In the genomic region with DNA sequence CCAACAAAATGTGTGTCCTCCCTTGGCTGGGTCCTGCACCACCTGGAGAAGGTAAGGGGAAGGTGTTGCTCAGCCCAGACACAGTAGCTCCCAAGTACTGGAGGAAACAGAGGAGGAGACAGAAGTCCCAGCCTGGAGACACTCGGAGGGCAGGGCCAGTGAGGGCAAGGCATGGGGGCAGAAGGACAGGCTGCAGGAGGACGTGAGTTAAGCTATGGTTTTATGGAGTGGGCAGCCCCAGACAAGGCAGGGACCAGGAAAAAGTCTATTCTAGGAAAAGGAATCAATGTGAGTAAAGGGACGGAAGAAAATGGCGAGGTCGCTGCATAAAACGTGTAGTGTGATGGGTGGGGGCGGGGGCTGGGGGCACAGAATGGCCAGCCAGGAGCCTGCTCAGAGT, we compare ENCODE assay signal across 19 cellular contexts.
DNase-seq lines count a peak whose midpoint lies in the region; ATAC-seq and TF ChIP-seq lines count a peak whose summit lies in the region.
"Had no signal": no experiment of that assay in that cellular context is flagged by ENCODE, and none has a peak within 500 bp of the region (broad histone marks: within the 10 kb centered on the region; RNA-seq: fewer than 3 reads in every experiment).

No MANE protein-coding gene starts in this region.

- TF ChIP-seq EP300 in suprapubic skin (IDR thresholded peaks at IDR 0.05) (no peak), tibial nerve (IDR thresholded peaks at IDR 0.05) (no peak)

- H3K36me3 Mint-ChIP-seq in activated naive CD4-positive, alpha-beta T cell treated with anti-CD3 and anti-CD28 coated beads, Interleukin-2, amount 50 U/mL, for 24 hours = peaks cover 2% of the 10 kb centered on the region
- peaks cover 0 to 9% of the 10 kb centered on the region in 2 donors for H3K36me3 Mint-ChIP-seq in activated naive CD4-positive, alpha-beta T cell treated with anti-CD3 and anti-CD28 coated beads, Interleukin-2, amount 50 U/mL, for 72 hours
- H3K36me3 Mint-ChIP-seq in osteocyte (ENCODE audit: unreplicated experiment) = no peaks in the 10 kb centered on the region
- H3K36me3 Mint-ChIP-seq: CD8-positive, alpha-beta memory T cell had no signal

- peaks cover 10% of the 10 kb centered on the region for H3K9me3 Mint-ChIP-seq in activated naive CD4-positive, alpha-beta T cell treated with anti-CD3 and anti-CD28 coated beads, Interleukin-2, amount 50 U/mL, for 24 hours
- H3K9me3 Mint-ChIP-seq in activated naive CD4-positive, alpha-beta T cell treated with anti-CD3 and anti-CD28 coated beads, Interleukin-2, amount 50 U/mL, for 72 hours = peaks cover 14 to 15% of the 10 kb centered on the region in 2 donors
- H3K9me3 Mint-ChIP-seq in osteocyte (ENCODE audit: unreplicated experiment) = peaks cover 19% of the 10 kb centered on the region

- H3K36me3 ChIP-seq in suprapubic skin (no peaks in the 10 kb centered on the region), tibial nerve (no peaks in the 10 kb centered on the region)

- ATAC-seq in activated naive CD4-positive, alpha-beta T cell treated with anti-CD3 and anti-CD28 coated beads, Interleukin-2, amount 50 U/mL, for 72 hours = no peak

- no peaks in the 10 kb centered on the region for H3K4me1 ChIP-seq in suprapubic skin
- no peaks in the 10 kb centered on the region for H3K4me1 ChIP-seq in tibial nerve

- peak overlapping the region; percentile 57 for H3K27ac Mint-ChIP-seq in activated naive CD4-positive, alpha-beta T cell treated with anti-CD3 and anti-CD28 coated beads, Interleukin-2, amount 50 U/mL, for 24 hours
- no peak overlapping the region for H3K27ac Mint-ChIP-seq in activated naive CD4-positive, alpha-beta T cell treated with anti-CD3 and anti-CD28 coated beads, Interleukin-2, amount 50 U/mL, for 72 hours
- no peak overlapping the region for H3K27ac Mint-ChIP-seq in osteocyte (ENCODE audit: unreplicated experiment)
- H3K27ac Mint-ChIP-seq: CD8-positive, alpha-beta memory T cell; HFFc6 had no signal

- no peak for DNase-seq in activated naive CD4-positive, alpha-beta T cell treated with anti-CD3 and anti-CD28 coated beads, Interleukin-2, amount 50 U/mL, for 72 hours (ENCODE audit: low spot score in 2 of 2)
- DNase-seq in osteocyte (ENCODE audit: extremely low spot score, unreplicated experiment) = peak; percentile 44
- peak; percentile 21 to 49 for DNase-seq in suprapubic skin (ENCODE audit: low spot score in 2 of 2)
- DNase-seq in activated CD4-positive, CD25-positive, alpha-beta regulatory T cell (lab: John Stamatoyannopoulos, UW) = no peak
- no peak for DNase-seq in islet precursor cell
- no peak for DNase-seq in tibial nerve (ENCODE audit: low spot score in 2 of 2)
- DNase-seq: C1 segment of cervical spinal cord; Calu3; CD8-positive, alpha-beta memory T cell; DMS153; GM23248; H9; HFFc6; Kasumi-1; NCI-H187; NCI-H446; NCI-H526 treated with DMSO at 0.1 percent for 48 hours; OCI-M1 had no signal

- H3K4me3 ChIP-seq in suprapubic skin (no peak overlapping the region), tibial nerve (no peak overlapping the region)
- H3K4me3 ChIP-seq: GM23248 had no signal

- peaks cover 3% of the 10 kb centered on the region for H3K9me3 ChIP-seq in suprapubic skin
- peaks cover 0 to 56% (median 2%) of the 10 kb centered on the region in 4 donors for H3K9me3 ChIP-seq in tibial nerve

- H3K4me1 Mint-ChIP-seq in activated naive CD4-positive, alpha-beta T cell treated with anti-CD3 and anti-CD28 coated beads, Interleukin-2, amount 50 U/mL, for 24 hours = no peaks in the 10 kb centered on the region
- no peaks in the 10 kb centered on the region for H3K4me1 Mint-ChIP-seq in osteocyte (ENCODE audit: unreplicated experiment)
- H3K4me1 Mint-ChIP-seq: CD8-positive, alpha-beta memory T cell had no signal

- 70% methylated on average over 7 of the region's 7 CpGs for WGBS in suprapubic skin
- 64% methylated on average over 7 of the region's 7 CpGs for WGBS in tibial nerve, 2 donors

- no peak for TF ChIP-seq CTCF in osteocyte (IDR thresholded peaks at IDR 0.05)
- TF ChIP-seq CTCF in suprapubic skin (IDR thresholded peaks at IDR 0.05) = no peak
- no peak for TF ChIP-seq CTCF in tibial nerve (IDR thresholded peaks at IDR 0.05)

- TF ChIP-seq POLR2A in suprapubic skin (IDR thresholded peaks at IDR 0.05) (no peak), tibial nerve (IDR thresholded peaks at IDR 0.05) (no peak)

- H3K27me3 Mint-ChIP-seq in activated naive CD4-positive, alpha-beta T cell treated with anti-CD3 and anti-CD28 coated beads, Interleukin-2, amount 50 U/mL, for 24 hours = peaks cover 5% of the 10 kb centered on the region
- H3K27me3 Mint-ChIP-seq in osteocyte (ENCODE audit: unreplicated experiment) = no peaks in the 10 kb centered on the region

- H3K27ac ChIP-seq in suprapubic skin (no peak overlapping the region), tibial nerve (no peak overlapping the region)
- H3K27ac ChIP-seq: GM23248 had no signal

- H3K27me3 ChIP-seq in suprapubic skin (no peaks in the 10 kb centered on the region), tibial nerve (no peaks in the 10 kb centered on the region)

- H3K4me3 Mint-ChIP-seq in activated naive CD4-positive, alpha-beta T cell treated with anti-CD3 and anti-CD28 coated beads, Interleukin-2, amount 50 U/mL, for 24 hours = no peak overlapping the region
- no peak overlapping the region for H3K4me3 Mint-ChIP-seq in osteocyte (ENCODE audit: unreplicated experiment)
- H3K4me3 Mint-ChIP-seq: CD8-positive, alpha-beta memory T cell; H9; HFFc6 had no signal

Comparison
In these comparisons a context has a peak if more than half of its experiments do, and no peak if none do; other contexts are left out.
1. DNase-seq: peak in osteocyte (single experiment) and suprapubic skin (2 of 2); none in activated naive CD4-positive, alpha-beta T cell treated with anti-CD3 and anti-CD28 coated beads, Interleukin-2, amount 50 U/mL, for 72 hours (0 of 2), activated CD4-positive, CD25-positive, alpha-beta regulatory T cell (0 of 4), islet precursor cell (single experiment) and tibial nerve (0 of 2).